ENCODE assay signal across 8 cellular contexts in genomic region chr1:41003640-41004220, GRCh38. TPM values are rescaled to one million over a fixed set of nuclear protein-coding genes. Genes with fewer than 3 reads are reported as not detected.
DNase-seq lines count a peak whose midpoint lies in the region; ATAC-seq, FAIRE-seq and TF ChIP-seq lines count a peak whose summit lies in the region.

No MANE protein-coding gene starts in this region.

- H2AFZ ChIP-seq in H1 (ENCODE audit: low read length) = no peak overlapping the region

- no peaks in the 10 kb centered on the region for H3K79me2 ChIP-seq in H1 (ENCODE audit: control insufficient read depth in 1 of 2, insufficient read depth in 2 of 2, low read length in 2 of 2)

- no peak overlapping the region for H3K14ac ChIP-seq in H1 (ENCODE audit: insufficient read length)

- no peak overlapping the region for H2BK120ac ChIP-seq in H1 (replicated peaks; ENCODE audit: low read depth, low read length)

- TF ChIP-seq CTCF in H1 (IDR thresholded peaks at IDR 0.05; ENCODE audit: control extremely low read depth in 1 of 3, insufficient read depth in 1 of 3, low read depth in 1 of 3, low read length in 3 of 3) = peak; percentile 27 to 35 (median 28)

- H3K4me3 ChIP-seq in BLaER1 (no peak overlapping the region), H1 (ENCODE audit: extremely low read depth in 1 of 4, insufficient read depth in 2 of 4, low read depth in 3 of 4, low read length in 4 of 4) (no peak overlapping the region)

- no peak overlapping the region for H3K18ac ChIP-seq in H1 (ENCODE audit: extremely low read depth, low read length)

- peak; percentile 98 for ATAC-seq in HG03354 (IDR thresholded peaks at IDR 0.05; ENCODE audit: poor library complexity, severe bottlenecking, unreplicated experiment)

- H3K27ac ChIP-seq in BLaER1 (peak overlapping the region; percentile 99), H1 (ENCODE audit: low read depth, low read length) (no peak overlapping the region)

- H4K8ac ChIP-seq in H1 (ENCODE audit: extremely low read depth, insufficient read depth, low read length) = no peak overlapping the region

- no peak overlapping the region for H2BK15ac ChIP-seq in H1 (ENCODE audit: low read length)

- no peak overlapping the region for H2BK12ac ChIP-seq in H1 (ENCODE audit: low read depth, low read length)

- H3K9ac ChIP-seq in BLaER1 (peak overlapping the region; percentile 66), H1 (replicated peaks in 1 of 4; ENCODE audit: extremely low read depth in 1 of 4, low read depth in 3 of 4, low read length in 3 of 4) (no peak overlapping the region)

- no peak for TF ChIP-seq EP300 in H1 (IDR thresholded peaks at IDR 0.05; ENCODE audit: borderline replicate concordance in 1 of 2, low read depth in 2 of 2, low read length in 2 of 2)

- peak overlapping the region; percentile 81 for H3K4me2 ChIP-seq in BLaER1
- no peak overlapping the region for H3K4me2 ChIP-seq in H1 (ENCODE audit: insufficient read depth in 1 of 2, low read depth in 2 of 2, low read length in 2 of 2)

- H2AK5ac ChIP-seq in H1 (ENCODE audit: low read depth, low read length) = no peak overlapping the region

- peaks cover 73% of the 10 kb centered on the region for H3K4me1 ChIP-seq in BLaER1
- H3K4me1 ChIP-seq in H1 (replicated peaks in 1 of 4; ENCODE audit: control insufficient read depth in 3 of 4, insufficient read depth in 4 of 4, low read length in 3 of 4) = no peaks in the 10 kb centered on the region

- TF ChIP-seq RAD21 in H1 (IDR thresholded peaks at IDR 0.05 in 1 of 2, conservative IDR thresholded peaks at IDR 0.05 in 1 of 2; ENCODE audit: low read depth in 2 of 2, low read length in 2 of 2) = peak; percentile 18 to 24; a peak in 2 of 4 replicates

- H3K27me3 ChIP-seq in BLaER1 (no peaks in the 10 kb centered on the region), H1 (replicated peaks in 1 of 4; ENCODE audit: control insufficient read depth in 3 of 4, extremely low read depth in 1 of 4, insufficient read depth in 3 of 4, low read length in 3 of 4) (no peaks in the 10 kb centered on the region)

- peaks cover 19% of the 10 kb centered on the region; the same call in 1 of the 2 replicates for H4K20me1 ChIP-seq in BLaER1
- peaks cover 0 to 10% of the 10 kb centered on the region in 2 experiments for H4K20me1 ChIP-seq in H1 (replicated peaks in 1 of 2; ENCODE audit: control insufficient read depth in 1 of 2, insufficient read depth in 2 of 2, low read length in 2 of 2)

- H3K23ac ChIP-seq in H1 (ENCODE audit: insufficient read length) = no peak overlapping the region

- no peak overlapping the region for H4K5ac ChIP-seq in H1 (ENCODE audit: insufficient read length, low read depth, low read length)

- no peak overlapping the region for H2BK20ac ChIP-seq in H1 (ENCODE audit: low read length)

- H4K91ac ChIP-seq in H1 (replicated peaks; ENCODE audit: insufficient read length, low read length) = no peak overlapping the region

- H3K36me3 ChIP-seq in BLaER1 (peaks cover 97% of the 10 kb centered on the region), H1 (ENCODE audit: control insufficient read depth in 2 of 4, insufficient read depth in 4 of 4, low read length in 3 of 4) (peaks cover 52 to 96% (median 89%) of the 10 kb centered on the region in 4 experiments)

- POLR2A ChIA-PET in H1 (lab: Charles Lee; ENCODE audit: partially characterized antibody) = interaction anchor here (1.4 to 4.6 kb wide), 5 partner anchors 12 to 24 kb away, joined by 4 to 17 read pairs (median 10); partner anchors contain the start of genes CTPS1 and SLFNL1

- CTCF ChIA-PET in H1 (lab: Charles Lee; ENCODE audit: partially characterized antibody) = interaction anchor here (0.7 to 1.7 kb wide), 11 partner anchors 10 to 374 kb away, joined by 3 to 5 read pairs (median 4); partner anchors contain the start of gene CTPS1

- WGBS in H1 (ENCODE audit: extremely low coverage in 1 of 2, insufficient coverage in 1 of 2, insufficient read length in 1 of 2, insufficient replicate concordance in 2 of 2, low coverage in 1 of 2, low lambda C conversion rate in 2 of 2, missing lambda C conversion rate in 1 of 2), 2 experiments = 90% methylated on average over 11 of the region's 11 CpGs; no CpG with 5 or more reads in 1 of the 2 experiments

- FAIRE-seq in GM19239 (lab: Jason Lieb, UNC) = peak; percentile 98
- no peak for FAIRE-seq in H1 (lab: Jason Lieb, UNC)

- DNase-seq in GM19239 (ENCODE audit: insufficient read length, low spot score) = peak; percentile 83
- peak; percentile 69 for DNase-seq in NOMO-1 treated with DMSO at 0.1 percent for 48 hours (lab: John Stamatoyannopoulos, UW; ENCODE audit: unreplicated experiment)
- DNase-seq in activated CD8-positive, alpha-beta memory T cell treated with anti-CD3 and anti-CD28 coated beads for 4 hours (ENCODE audit: low read depth in 2 of 2) = peak; percentile 73 to 77
- DNase-seq in H1 (ENCODE audit: low read depth in 1 of 2, low spot score in 2 of 2) = no peak
- DNase-seq in mucosa of gallbladder (ENCODE audit: low spot score) = peak; percentile 97
- DNase-seq in stimulated activated CD8-positive, alpha-beta memory T cell treated with anti-CD3 and anti-CD28 coated beads, Interleukin-7, amount 100 ng/mL, for 48 hours (ENCODE audit: extremely low read depth in 1 of 2, low read depth in 1 of 2) = peak; percentile 53 to 89

- no peak for TF ChIP-seq POLR2A in H1 (IDR thresholded peaks at IDR 0.05; ENCODE audit: control extremely low read depth in 1 of 2, low read depth in 2 of 2, low read length in 2 of 2)

- H2BK5ac ChIP-seq in H1 (ENCODE audit: low read depth, low read length) = no peak overlapping the region

- H3K23me2 ChIP-seq in H1 (ENCODE audit: low read depth, low read length) = no peaks in the 10 kb centered on the region

- peaks cover 3% of the 10 kb centered on the region; the same call in 1 of the 2 replicates for H3K79me1 ChIP-seq in H1 (ENCODE audit: low read depth, low read length)

- H3K9me3 ChIP-seq in BLaER1 = no peaks in the 10 kb centered on the region
- H3K9me3 ChIP-seq in H1 (ENCODE audit: insufficient read depth in 2 of 2, low read depth in 1 of 2, low read length in 1 of 2) = no peaks in the 10 kb centered on the region

- H3K56ac ChIP-seq in H1 (replicated peaks; ENCODE audit: insufficient read length, low read depth, low read length) = no peak overlapping the region

- H3K4ac ChIP-seq in H1 (replicated peaks; ENCODE audit: insufficient read length, low read depth, low read length) = no peak overlapping the region

RNA-seq across cellular contexts. Expression of gene SLFNL1, which starts 17.8 kb away (rescaled TPM):
- total RNA-seq in H1 (2021; fragmentation: NEBNext Ultra II Directional; extraction: Animal tissue kit (Norgen Biotek cat#: 25700)) = not detected in 2 replicates
- polyA plus RNA-seq in H1 (2011; rRNA removed) = not detected in 2 replicates
- not detected for polyA plus RNA-seq in H1 (2011; cell fraction: cytosol; rRNA removed)
- polyA plus RNA-seq in H1 (2011; cell fraction: nucleus; rRNA removed) = not detected
- polyA plus RNA-seq in H1 (2012, experiment 1 of 2) = 0.41 to 0.61 TPM (median 0.49 TPM) in 4 replicates
- not detected for polyA plus RNA-seq in H1 (2012, experiment 2 of 2)
- not detected for polyA plus RNA-seq in H1 (2013, experiment 1 of 2)
- not detected for polyA plus RNA-seq in H1 (2013, experiment 2 of 2)
- 0.03 and 0.05 TPM in 2 replicates for polyA minus RNA-seq in H1 (2011; rRNA and poly(A)+ RNA removed)
- polyA minus RNA-seq in H1 (2011; cell fraction: cytosol; rRNA and poly(A)+ RNA removed) = 0.22 TPM
- 0.40 TPM for polyA minus RNA-seq in H1 (2011; cell fraction: nucleus; rRNA and poly(A)+ RNA removed)
- 0.60 TPM for total RNA-seq in mucosa of gallbladder

RNA-seq across cellular contexts. Expression of gene CTPS1, which starts 24.2 kb away (rescaled TPM):
- total RNA-seq in H1 (2021; fragmentation: NEBNext Ultra II Directional; extraction: Animal tissue kit (Norgen Biotek cat#: 25700)) = 98.4 and 103 TPM in 2 replicates
- polyA plus RNA-seq in H1 (2011; rRNA removed) = 35.5 and 35.6 TPM in 2 replicates
- polyA plus RNA-seq in H1 (2011; cell fraction: cytosol; rRNA removed) = 50.7 TPM
- polyA plus RNA-seq in H1 (2011; cell fraction: nucleus; rRNA removed) = 62.1 TPM
- polyA plus RNA-seq in H1 (2012, experiment 1 of 2) = 84.7 to 113 TPM (median 86.9 TPM) in 4 replicates
- 26.2 TPM for polyA plus RNA-seq in H1 (2012, experiment 2 of 2)
- polyA plus RNA-seq in H1 (2013, experiment 1 of 2) = 52.8 TPM
- polyA plus RNA-seq in H1 (2013, experiment 2 of 2) = 49.7 TPM
- 72.5 and 80.6 TPM in 2 replicates for polyA minus RNA-seq in H1 (2011; rRNA and poly(A)+ RNA removed)
- 41.7 TPM for polyA minus RNA-seq in H1 (2011; cell fraction: cytosol; rRNA and poly(A)+ RNA removed)
- polyA minus RNA-seq in H1 (2011; cell fraction: nucleus; rRNA and poly(A)+ RNA removed) = 115 TPM
- total RNA-seq in mucosa of gallbladder = 20.4 TPM

Comparison
In these comparisons a context has a peak if more than half of its experiments do, and no peak if none do; other contexts are left out.
1. DNase-seq: peak in GM19239 (single experiment), NOMO-1 treated with DMSO at 0.1 percent for 48 hours (single experiment), activated CD8-positive, alpha-beta memory T cell treated with anti-CD3 and anti-CD28 coated beads for 4 hours (2 of 2), mucosa of gallbladder (single experiment) and stimulated activated CD8-positive, alpha-beta memory T cell treated with anti-CD3 and anti-CD28 coated beads, Interleukin-7, amount 100 ng/mL, for 48 hours (2 of 2); none in H1 (0 of 2).